Comparison of ENCODE assay signal across 30 cellular contexts in genomic region chr11:86576946-86577624, GRCh38.
DNase-seq lines count a peak whose midpoint lies in the region; ATAC-seq, FAIRE-seq and TF ChIP-seq lines count a peak whose summit lies in the region.
"Had no signal": no experiment of that assay in that cellular context is flagged by ENCODE, and none has a peak within 500 bp of the region (broad histone marks: within the 10 kb centered on the region; RNA-seq: fewer than 3 reads in every experiment).

No MANE protein-coding gene starts in this region.

- H3K36me3 Mint-ChIP-seq in osteocyte (ENCODE audit: unreplicated experiment), result peaks cover 2% of the 10 kb centered on the region
- H3K36me3 Mint-ChIP-seq: mesothelial cell of epicardium; naive thymus-derived CD8-positive, alpha-beta T cell; type B pancreatic cell had no signal

- H3K9ac ChIP-seq in colonic mucosa (ENCODE audit: low read depth in 2 of 2, low read length in 2 of 2), result no peak overlapping the region
- H3K9ac ChIP-seq: parathyroid adenoma had no signal

- H3K27ac Mint-ChIP-seq in osteocyte (ENCODE audit: unreplicated experiment), result peak overlapping the region; percentile 87
- H3K27ac Mint-ChIP-seq: activated CD8-positive, alpha-beta T cell treated with anti-CD3 and anti-CD28 coated beads for 36 hours; mesothelial cell of epicardium; naive thymus-derived CD8-positive, alpha-beta T cell; stimulated activated naive CD8-positive, alpha-beta T cell treated with anti-CD3 and anti-CD28 coated beads, Interleukin-15, amount 100 ng/mL, for 72 hours; T-helper 1 cell treated with Interleukin-12 subunit alpha and Interleukin-12 subunit beta and Interleukin-4 antibody, amounts not matched to agents 30 μg/mL and 1 μg/mL, for 36 hours; type B pancreatic cell had no signal

- WGBS in A549 (ENCODE audit: missing lambda C conversion rate), result 85% methylated on average over 1 of the region's 1 CpG

- peak overlapping the region; percentile 75 for H3K4me2 ChIP-seq in A549

- peaks cover 81% of the 10 kb centered on the region for H3K4me1 Mint-ChIP-seq in osteocyte (ENCODE audit: unreplicated experiment)
- H3K4me1 Mint-ChIP-seq: naive thymus-derived CD8-positive, alpha-beta T cell; stimulated activated naive CD8-positive, alpha-beta T cell treated with anti-CD3 and anti-CD28 coated beads, Interleukin-15, amount 100 ng/mL, for 72 hours had no signal

- H3K27me3 ChIP-seq in Peyer's patch, result no peaks in the 10 kb centered on the region
- no peaks in the 10 kb centered on the region for H3K27me3 ChIP-seq in colonic mucosa
- H3K27me3 ChIP-seq: dorsolateral prefrontal cortex, hepatocyte, left lung, SJSA1 had no signal

- H3K4me1 ChIP-seq in A549, result peaks cover 81% of the 10 kb centered on the region
- H3K4me1 ChIP-seq in Peyer's patch, result peaks cover 0 to 12% (median 3%) of the 10 kb centered on the region in 4 donors
- peaks cover 4% of the 10 kb centered on the region for H3K4me1 ChIP-seq in colonic mucosa

- no peak overlapping the region for H3K4me3 ChIP-seq in A549
- H3K4me3 ChIP-seq in Peyer's patch, result no peak overlapping the region
- H3K4me3 ChIP-seq in colonic mucosa, result no peak overlapping the region
- H3K4me3 ChIP-seq: dorsolateral prefrontal cortex, hepatocyte, left lung, SJSA1 had no signal

- no peak for TF ChIP-seq CTCF in A549 (IDR thresholded peaks at IDR 0.05)
- TF ChIP-seq CTCF in Peyer's patch (IDR thresholded peaks at IDR 0.05), result no peak
- TF ChIP-seq CTCF in colonic mucosa (IDR thresholded peaks at IDR 0.05), result no peak
- no peak for TF ChIP-seq CTCF in osteocyte (IDR thresholded peaks at IDR 0.05)

- POLR2A ChIA-PET in A549 (lab: Yijun Ruan, JAX), result no interaction called here

- H3K4me3 Mint-ChIP-seq in osteocyte (ENCODE audit: unreplicated experiment), result no peak overlapping the region
- H3K4me3 Mint-ChIP-seq: activated CD8-positive, alpha-beta T cell treated with anti-CD3 and anti-CD28 coated beads for 36 hours; mesothelial cell of epicardium; naive thymus-derived CD8-positive, alpha-beta T cell; stimulated activated naive CD8-positive, alpha-beta T cell treated with anti-CD3 and anti-CD28 coated beads, Interleukin-15, amount 100 ng/mL, for 72 hours; T-helper 1 cell treated with Interleukin-12 subunit alpha and Interleukin-12 subunit beta and Interleukin-4 antibody, amounts not matched to agents 30 μg/mL and 1 μg/mL, for 36 hours; type B pancreatic cell had no signal

- ATAC-seq in A549, result no peak
- ATAC-seq in HG03432 (IDR thresholded peaks at IDR 0.05; ENCODE audit: unreplicated experiment), result no peak
- ATAC-seq: activated CD8-positive, alpha-beta T cell treated with anti-CD3 and anti-CD28 coated beads for 36 hours; naive thymus-derived CD8-positive, alpha-beta T cell; stimulated activated naive CD8-positive, alpha-beta T cell treated with anti-CD3 and anti-CD28 coated beads, Interleukin-15, amount 100 ng/mL, for 72 hours had no signal

- TF ChIP-seq POLR2A in A549 (IDR thresholded peaks at IDR 0.05; ENCODE audit: low read length) (no peak), Peyer's patch (IDR thresholded peaks at IDR 0.05) (no peak)

- intact Hi-C loops in colonic mucosa (cut with DNase I), result no loop called here

- CTCF ChIA-PET in A549 (lab: Yijun Ruan, JAX), result interaction anchor here (0.5 to 2.2 kb wide), 10 partner anchors 14 to 223 kb away, joined by 3 to 11 read pairs (median 4); partner anchors contain the start of gene PRSS23

- no peaks in the 10 kb centered on the region for H3K9me3 ChIP-seq in A549
- no peaks in the 10 kb centered on the region for H3K9me3 ChIP-seq in Peyer's patch
- H3K9me3 ChIP-seq in colonic mucosa, result no peaks in the 10 kb centered on the region
- H3K9me3 ChIP-seq: left lung, SJSA1 had no signal

- no peak for TF ChIP-seq EP300 in A549 (IDR thresholded peaks at IDR 0.05)

- DNase-seq in A549 (ENCODE audit: low read depth in 1 of 2, low spot score in 1 of 2), result no peak
- no peak for DNase-seq in Peyer's patch
- DNase-seq in colonic mucosa, result no peak
- no peak for DNase-seq in osteocyte (ENCODE audit: extremely low spot score, unreplicated experiment)
- DNase-seq in islet precursor cell, result no peak
- no peak for DNase-seq in SW 1271 (lab: John Stamatoyannopoulos, UW)
- no peak for DNase-seq in NCI-H774 (lab: John Stamatoyannopoulos, UW)
- DNase-seq: activated CD4-positive, alpha-beta T cell treated with anti-CD3 and anti-CD28 coated beads for 1 hour; activated CD8-positive, alpha-beta T cell treated with anti-CD3 and anti-CD28 coated beads for 36 hours; activated T-cell treated with anti-CD3 and anti-CD28 coated beads for 4 hours; dorsolateral prefrontal cortex; GF-D8; Kasumi-1; left lung; naive thymus-derived CD8-positive, alpha-beta T cell; NCI-H1694; NCI-H2171; NCI-H510A treated with DMSO at 0.1 percent for 48 hours; NK-92 treated with Interleukin-12 subunit alpha and Interleukin-12 subunit beta, amount 100 ng/mL, for 24 hours; stimulated activated naive CD8-positive, alpha-beta T cell treated with anti-CD3 and anti-CD28 coated beads, Interleukin-15, amount 100 ng/mL, for 72 hours had no signal

- no peaks in the 10 kb centered on the region for H3K27me3 Mint-ChIP-seq in osteocyte (ENCODE audit: unreplicated experiment)
- H3K27me3 Mint-ChIP-seq: type B pancreatic cell had no signal

- H3K36me3 ChIP-seq in Peyer's patch (no peaks in the 10 kb centered on the region), colonic mucosa (no peaks in the 10 kb centered on the region)
- H3K36me3 ChIP-seq: left lung, SJSA1 had no signal

- no peak for FAIRE-seq in A549 (lab: Jason Lieb, UNC)
- FAIRE-seq: A204.1, GM18507, H1 had no signal

- H3K27ac ChIP-seq in A549 (peak overlapping the region; percentile 83 to 84), Peyer's patch (peak overlapping the region in 3 of 4 donors; percentile 35 to 90 (median 64)), colonic mucosa (peak overlapping the region; percentile 20)
- H3K27ac ChIP-seq: left lung, SJSA1 had no signal

- no peak for TF ChIP-seq RAD21 in A549 (conservative IDR thresholded peaks at IDR 0.05 in 1 of 2, IDR thresholded peaks at IDR 0.05 in 1 of 2)

- H3K9me3 Mint-ChIP-seq in osteocyte (ENCODE audit: unreplicated experiment), result no peaks in the 10 kb centered on the region
- H3K9me3 Mint-ChIP-seq: activated CD8-positive, alpha-beta T cell treated with anti-CD3 and anti-CD28 coated beads for 36 hours; mesothelial cell of epicardium; naive thymus-derived CD8-positive, alpha-beta T cell; stimulated activated naive CD8-positive, alpha-beta T cell treated with anti-CD3 and anti-CD28 coated beads, Interleukin-15, amount 100 ng/mL, for 72 hours; T-helper 1 cell treated with Interleukin-12 subunit alpha and Interleukin-12 subunit beta and Interleukin-4 antibody, amounts not matched to agents 30 μg/mL and 1 μg/mL, for 36 hours; type B pancreatic cell had no signal

TF ChIP-seq in A549, 52 proteins besides CTCF, POLR2A, EP300 and RAD21:
- TF ChIP-seq HOXB5 (CRISPR knock-in tag; IDR thresholded peaks at IDR 0.05), result peak; percentile 70; the same call in 1 of the 2 replicates
- no peak for TF ChIP-seq HDAC2 (IDR thresholded peaks at IDR 0.05)
- TF ChIP-seq ZSCAN20 (CRISPR knock-in tag; IDR thresholded peaks at IDR 0.05), result no peak
- peak; percentile 11; the same call in 1 of the 2 replicates for TF ChIP-seq ZNF302 (CRISPR knock-in tag; IDR thresholded peaks at IDR 0.05)
- TF ChIP-seq TP53 (CRISPR knock-in tag; IDR thresholded peaks at IDR 0.05), result no peak
- TF ChIP-seq CBX8 (IDR thresholded peaks at IDR 0.05), result no peak
- no peak for TF ChIP-seq EHMT2 (IDR thresholded peaks at IDR 0.05; ENCODE audit: low read depth)
- TF ChIP-seq SMC3 (IDR thresholded peaks at IDR 0.05), result no peak
- peak; percentile 76 for TF ChIP-seq ATOH8 (CRISPR knock-in tag; IDR thresholded peaks at IDR 0.05; ENCODE audit: low read depth)
- TF ChIP-seq HOXA7 (CRISPR knock-in tag; IDR thresholded peaks at IDR 0.05), result 0 out of 2 replicates have a peak, but pooled peaks have one; percentile 36
- no peak for TF ChIP-seq CHD2 (IDR thresholded peaks at IDR 0.05; ENCODE audit: low read length, partially characterized antibody)
- TF ChIP-seq RCOR1 (IDR thresholded peaks at IDR 0.05; ENCODE audit: low read depth, low read length), result no peak
- TF ChIP-seq MAZ (IDR thresholded peaks at IDR 0.05; ENCODE audit: borderline replicate concordance, low read depth, low read length), result no peak

Comparison
In these comparisons a context has a peak if more than half of its experiments do, and no peak if none do; other contexts are left out.
1. H3K27ac ChIP-seq: peak in every context shown above with its lines; median percentile 84 in A549; 64 in Peyer's patch; 20 in colonic mucosa.